In the genomic region with DNA sequence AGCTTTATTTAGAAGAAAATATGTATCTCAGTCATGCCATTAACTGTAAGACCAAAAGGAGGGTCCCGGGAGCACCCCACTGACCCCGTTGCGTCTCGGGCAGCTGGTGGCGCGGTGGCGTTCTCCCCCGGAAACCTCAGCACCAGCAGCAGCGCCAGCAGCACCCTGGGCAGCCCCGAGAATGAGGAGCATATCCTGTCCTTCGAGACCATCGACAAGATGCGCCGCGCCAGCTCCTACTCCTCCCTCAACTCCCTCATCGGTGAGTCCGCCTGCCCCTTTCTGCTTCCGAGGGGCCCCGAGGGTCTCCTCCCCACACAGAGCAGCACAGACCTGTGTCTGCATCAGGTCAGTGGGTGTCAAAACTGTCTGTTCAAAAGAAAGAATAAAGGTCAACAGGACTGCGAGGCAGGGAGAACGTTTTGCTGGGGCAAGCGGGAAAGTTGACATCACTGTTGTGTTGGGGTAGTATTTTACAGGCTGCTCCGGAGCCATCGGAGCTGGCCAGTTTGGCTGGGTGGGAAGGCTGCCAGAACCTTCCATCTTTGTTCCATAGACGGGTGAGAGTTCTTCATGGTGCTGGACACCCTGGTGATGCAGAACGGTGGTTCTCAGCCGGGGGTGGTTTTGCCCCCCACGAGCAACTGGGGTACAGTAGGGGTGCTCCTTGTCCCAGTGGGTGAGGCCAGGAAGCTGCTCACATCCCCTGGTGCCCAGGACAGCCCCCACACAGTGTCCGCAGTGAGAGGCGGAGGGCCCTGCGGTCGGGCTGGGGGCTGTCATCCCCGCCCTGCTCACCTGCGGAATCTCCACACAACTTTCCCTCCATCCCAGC, we compare ENCODE assay signal across 16 cellular contexts.
DNase-seq lines count a peak whose midpoint lies in the region; ATAC-seq and TF ChIP-seq lines count a peak whose summit lies in the region.
"Had no signal": no experiment of that assay in that cellular context is flagged by ENCODE, and none has a peak within 500 bp of the region (broad histone marks: within the 10 kb centered on the region; RNA-seq: fewer than 3 reads in every experiment).

No MANE protein-coding gene starts in this region.

- H3K4me1 Mint-ChIP-seq in activated naive CD8-positive, alpha-beta T cell treated with anti-CD3 and anti-CD28 coated beads for 36 hours, result peaks cover 54% of the 10 kb centered on the region
- peaks cover 11% of the 10 kb centered on the region for H3K4me1 Mint-ChIP-seq in neural crest cell

- no peaks in the 10 kb centered on the region for H3K9me3 Mint-ChIP-seq in activated naive CD8-positive, alpha-beta T cell treated with anti-CD3 and anti-CD28 coated beads for 36 hours
- H3K9me3 Mint-ChIP-seq in neural crest cell, result no peaks in the 10 kb centered on the region

- H3K79me2 ChIP-seq in SK-N-SH (ENCODE audit: insufficient read depth) (no peaks in the 10 kb centered on the region), HCT116 (ENCODE audit: insufficient read depth, low read length) (no peaks in the 10 kb centered on the region)

- no TSS peak for BruUV-seq in HCT116 (replicated peaks; lab: Mats Ljungman, UMichigan)

- CTCF ChIA-PET in SK-N-SH (lab: Yijun Ruan, JAX), result interaction anchor here (0.7 to 1.2 kb wide), 4 partner anchors 44 to 416 kb away, joined by 3 to 4 read pairs (median 3); no protein-coding TSS in a partner anchor
- CTCF ChIA-PET in HCT116 (lab: Charles Lee), result no interaction called here

- peaks cover 24% of the 10 kb centered on the region for H3F3A ChIP-seq in SK-N-SH (replicated peaks; ENCODE audit: insufficient read depth)

- RAD21 ChIA-PET in HCT116 (lab: Charles Lee; ENCODE audit: low non-redundant PET in 1 of 2, low total read pairs in 2 of 2, uncharacterized antibody in 2 of 2, unreplicated experiment in 2 of 2), result interaction anchor here in 1 of 2 experiments (0.7 kb wide), 1 partner anchor 467 kb away, joined by 3 read pairs; no protein-coding TSS in a partner anchor

- no peaks in the 10 kb centered on the region for H3K9me3 ChIP-seq in SK-N-SH
- H3K9me3 ChIP-seq in HCT116 (ENCODE audit: control insufficient read depth in 1 of 2, insufficient read depth in 1 of 2, low read depth in 1 of 2, low read length in 2 of 2), result no peaks in the 10 kb centered on the region
- no peaks in the 10 kb centered on the region for H3K9me3 ChIP-seq in upper lobe of right lung
- H3K9me3 ChIP-seq: esophagus squamous epithelium, heart right ventricle had no signal

- H3K27ac ChIP-seq in SK-N-SH (ENCODE audit: low read depth in 2 of 2, low read length in 1 of 2), result peak overlapping the region in 1 of 2 experiments; percentile 87; a peak in 1 of 4 replicates
- H3K27ac ChIP-seq in HCT116 (ENCODE audit: low read depth, low read length), result peak overlapping the region; percentile 96
- no peak overlapping the region for H3K27ac ChIP-seq in upper lobe of right lung
- H3K27ac ChIP-seq: 22Rv1, WERI-Rb-1 had no signal

- TF ChIP-seq RAD21 in SK-N-SH (IDR thresholded peaks at IDR 0.05; ENCODE audit: low read length) (no peak), HCT116 (IDR thresholded peaks at IDR 0.05; ENCODE audit: low read depth) (no peak)

- no peak overlapping the region for H3K4me3 ChIP-seq in SK-N-SH (ENCODE audit: low read depth in 2 of 2, low read length in 1 of 2)
- H3K4me3 ChIP-seq in HCT116 (replicated peaks in 1 of 2; ENCODE audit: low read depth in 1 of 2, low read length in 2 of 2), result no peak overlapping the region
- no peak overlapping the region for H3K4me3 ChIP-seq in upper lobe of right lung
- H3K4me3 ChIP-seq: dorsolateral prefrontal cortex, esophagus squamous epithelium, heart right ventricle had no signal

- peaks cover 58% of the 10 kb centered on the region for H3K36me3 Mint-ChIP-seq in activated naive CD8-positive, alpha-beta T cell treated with anti-CD3 and anti-CD28 coated beads for 36 hours
- H3K36me3 Mint-ChIP-seq in neural crest cell (ENCODE audit: low read depth), result no peaks in the 10 kb centered on the region

- WGBS in SK-N-SH (ENCODE audit: low lambda C conversion rate), result 95% methylated on average over 29 of the region's 34 CpGs

- DNase-seq in SK-N-SH (no peak), HCT116 (ENCODE audit: low read depth, low spot score) (no peak), neural crest cell (ENCODE audit: low read depth, low spot score) (no peak), D341Med (ENCODE audit: low spot score) (no peak), upper lobe of right lung (no peak)
- no peak for DNase-seq in activated naive CD8-positive, alpha-beta T cell treated with anti-CD3 and anti-CD28 coated beads for 36 hours
- DNase-seq: COR-L47, esophagus squamous epithelium, heart right ventricle, OCI-M1, WERI-Rb-1 had no signal

- no peak for TF ChIP-seq EP300 in SK-N-SH (IDR thresholded peaks at IDR 0.05; ENCODE audit: borderline replicate concordance in 1 of 2, low read depth in 1 of 2, low read length in 1 of 2)

- H3K36me3 ChIP-seq in SK-N-SH (replicated peaks in 1 of 2; ENCODE audit: control insufficient read depth in 1 of 2, insufficient read depth in 2 of 2, low read length in 1 of 2) (peaks cover 0 to 21% of the 10 kb centered on the region in 2 experiments), HCT116 (ENCODE audit: control insufficient read depth in 1 of 2, insufficient read depth in 2 of 2, low read length in 2 of 2) (peaks cover 2 to 18% of the 10 kb centered on the region in 2 experiments; a peak in 3 of 4 replicates), upper lobe of right lung (peaks cover 30% of the 10 kb centered on the region)

- H3K27ac Mint-ChIP-seq in activated naive CD8-positive, alpha-beta T cell treated with anti-CD3 and anti-CD28 coated beads for 36 hours, result peak overlapping the region; percentile 96
- peak overlapping the region; percentile 81 for H3K27ac Mint-ChIP-seq in neural crest cell (ENCODE audit: unreplicated experiment)

- H3K4me1 ChIP-seq in SK-N-SH (ENCODE audit: control insufficient read depth in 1 of 2, insufficient read depth in 2 of 2, low read depth in 1 of 2, low read length in 1 of 2) (peaks cover 0 to 26% of the 10 kb centered on the region in 2 experiments; a peak in 3 of 4 replicates), HCT116 (ENCODE audit: control insufficient read depth in 1 of 2, insufficient read depth in 2 of 2, low read length in 2 of 2) (peaks cover 37 to 48% of the 10 kb centered on the region in 2 experiments), upper lobe of right lung (no peaks in the 10 kb centered on the region)

- no peaks in the 10 kb centered on the region for H3K9me2 ChIP-seq in SK-N-SH
- H3K9me2 ChIP-seq in HCT116 (ENCODE audit: insufficient read depth), result no peaks in the 10 kb centered on the region

- H3K4me2 ChIP-seq in SK-N-SH, result peak overlapping the region; percentile 62; the same call in 1 of the 2 replicates
- peak overlapping the region; percentile 83 for H3K4me2 ChIP-seq in HCT116 (ENCODE audit: low read length)

- H3K9ac ChIP-seq in SK-N-SH (no peak overlapping the region), HCT116 (ENCODE audit: low read length) (peak overlapping the region; percentile 65; the same call in 1 of the 2 replicates)

- TF ChIP-seq CTCF in SK-N-SH (IDR thresholded peaks at IDR 0.05) (no peak), HCT116 (IDR thresholded peaks at IDR 0.05 in 2 of 3, conservative IDR thresholded peaks at IDR 0.05 in 1 of 3; ENCODE audit: borderline replicate concordance in 1 of 3, insufficient read depth in 1 of 3, low read depth in 2 of 3, low read length in 2 of 3) (no peak), neural crest cell (conservative IDR thresholded peaks at IDR 0.05) (no peak), upper lobe of right lung (IDR thresholded peaks at IDR 0.05) (no peak)

- TF ChIP-seq POLR2A in HCT116 (IDR thresholded peaks at IDR 0.05; ENCODE audit: borderline replicate concordance, extremely low read depth, insufficient read depth, insufficient read length), result no peak

- H2AFZ ChIP-seq in SK-N-SH (ENCODE audit: low read depth) (no peak overlapping the region), HCT116 (ENCODE audit: low read depth, low read length, poor library complexity, severe bottlenecking) (no peak overlapping the region)

- POLR2A ChIA-PET in SK-N-SH (lab: Yijun Ruan, JAX), result no interaction called here
- POLR2A ChIA-PET in HCT116 (lab: Charles Lee), result interaction anchor here (1.0 kb wide), 1 partner anchor 241 kb away, joined by 3 read pairs; no protein-coding TSS in a partner anchor

- peak overlapping the region; percentile 62 for H3K4me3 Mint-ChIP-seq in activated naive CD8-positive, alpha-beta T cell treated with anti-CD3 and anti-CD28 coated beads for 36 hours
- H3K4me3 Mint-ChIP-seq in neural crest cell, result no peak overlapping the region

- H3K27me3 Mint-ChIP-seq in activated naive CD8-positive, alpha-beta T cell treated with anti-CD3 and anti-CD28 coated beads for 36 hours, result no peaks in the 10 kb centered on the region
- no peaks in the 10 kb centered on the region for H3K27me3 Mint-ChIP-seq in neural crest cell (ENCODE audit: low read depth)

- intact Hi-C loops in HCT116 (cut with micrococcal nuclease), result loop anchor here (5.0 to 10.0 kb wide), 2 partner anchors 37 to 439 kb away; no protein-coding TSS in a partner anchor
- intact Hi-C loops in upper lobe of right lung (cut with DNase I), result no loop called here

- ATAC-seq in SK-N-SH treated with all-trans-retinoic acid at 6 μM for 48 hours (no peak), HCT116 (no peak), upper lobe of right lung (no peak), HG02642 (IDR thresholded peaks at IDR 0.05; ENCODE audit: poor library complexity, unreplicated experiment) (no peak)

- H3K27me3 ChIP-seq in SK-N-SH (ENCODE audit: insufficient read depth) (no peaks in the 10 kb centered on the region), HCT116 (ENCODE audit: insufficient read depth, low read length) (no peaks in the 10 kb centered on the region), upper lobe of right lung (no peaks in the 10 kb centered on the region)
- H3K27me3 ChIP-seq: brain microvascular endothelial cell, dorsolateral prefrontal cortex, esophagus squamous epithelium, heart right ventricle had no signal

- H4K20me1 ChIP-seq in SK-N-SH (ENCODE audit: insufficient read depth) (0 out of 2 replicates have a peak, but pooled peaks cover 3% of the 10 kb centered on the region), HCT116 (ENCODE audit: insufficient read depth) (no peaks in the 10 kb centered on the region; the same call in 1 of the 2 replicates)

TF ChIP-seq in SK-N-SH treated with all-trans-retinoic acid at 6 μM for 48 hours, 23 proteins besides CTCF, POLR2A, EP300 and RAD21 (continues in another document):
- TF ChIP-seq ZNF565 (CRISPR knock-in tag; conservative IDR thresholded peaks at IDR 0.05; ENCODE audit: low read depth), result no peak
- no peak for TF ChIP-seq TOX (CRISPR knock-in tag; IDR thresholded peaks at IDR 0.05; ENCODE audit: borderline replicate concordance)
- no peak for TF ChIP-seq ISL1 (CRISPR knock-in tag; IDR thresholded peaks at IDR 0.05)
- TF ChIP-seq OSR1 (CRISPR knock-in tag; IDR thresholded peaks at IDR 0.05), result no peak

TF ChIP-seq in HCT116, 20 proteins besides CTCF, POLR2A, EP300 and RAD21:
- TF ChIP-seq CBX3 (IDR thresholded peaks at IDR 0.05; ENCODE audit: low read depth) (no peak), ZNF274 (IDR thresholded peaks at IDR 0.05; ENCODE audit: low read depth, low read length) (no peak), EZH2phosphoT487 (IDR thresholded peaks at IDR 0.05; ENCODE audit: borderline replicate concordance) (no peak)
TF ChIP-seq in HCT116: peak in this region for 0.
